ENCODE assay signal across 8 cellular contexts in the genomic region with DNA sequence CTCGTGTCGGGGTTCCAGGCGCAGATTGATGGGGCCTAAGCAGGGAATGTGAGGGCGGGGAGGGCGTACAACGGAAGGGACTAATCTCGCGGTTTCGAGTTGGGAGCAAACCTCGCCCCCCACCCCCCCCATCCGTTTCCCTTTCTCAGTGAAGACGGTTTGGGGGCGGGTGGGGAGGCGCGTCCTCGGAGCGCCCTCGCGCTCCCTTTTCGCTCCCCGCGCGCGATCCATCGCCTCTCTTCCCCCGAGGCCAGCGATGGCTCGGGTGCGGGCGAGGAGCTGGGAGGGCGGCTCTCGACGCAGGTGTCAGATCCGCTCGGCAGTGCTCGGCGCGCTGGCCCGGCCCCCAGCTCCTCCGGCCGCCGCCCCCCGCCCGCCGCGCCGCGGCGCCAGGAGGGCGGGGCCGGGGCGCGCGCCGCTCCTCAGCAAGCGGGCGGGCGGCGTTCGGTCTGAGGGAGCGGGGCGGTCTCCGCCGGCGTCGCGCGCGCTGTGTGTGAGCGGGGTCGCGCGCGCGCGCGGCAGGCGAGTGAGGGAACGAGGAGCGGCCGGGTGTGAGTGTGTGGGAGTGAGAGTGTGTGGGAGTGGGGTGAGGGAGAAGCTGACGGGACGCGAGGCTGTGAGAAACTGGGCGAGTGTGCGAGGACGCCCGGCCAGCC. TPM values are rescaled to one million over a fixed set of nuclear protein-coding genes. Genes with fewer than 3 reads are reported as not detected.
DNase-seq lines count a peak whose midpoint lies in the region; ATAC-seq and TF ChIP-seq lines count a peak whose summit lies in the region.

Gene RIMKLB, plus strand, starts transcription at position 516 of the 656 bp plus-strand sequence. CDS start 15,876 bp downstream, outside the sequence.

- peak; percentile 79 for ATAC-seq in PC-3
- ATAC-seq in activated T-helper 17 cell treated with anti-CD3 and anti-CD28 coated beads, Interleukin-2, amount 50 U/mL, for 72 hours (replicated peaks): peak; percentile 89
- ATAC-seq in naive thymus-derived CD8-positive, alpha-beta T cell: peak; percentile 77 to 79
- ATAC-seq in stimulated activated effector memory CD8-positive, alpha-beta T cell treated with anti-CD3 and anti-CD28 coated beads, Interleukin-12 subunit alpha, Interleukin-12 subunit beta, amount 100 ng/mL, for 72 hours: peak; percentile 93

- intact Hi-C loops in CD4-positive, alpha-beta memory T cell (cut with micrococcal nuclease): loop anchor here (1.0 to 2.0 kb wide), 3 partner anchors 53 to 251 kb away; partner anchors contain the start of genes M6PR and PHC1
- intact Hi-C loops in PC-3 (cut with micrococcal nuclease): no loop called here

- H3F3A ChIP-seq in PC-3 (ENCODE audit: low read length, unreplicated experiment): no peaks in the 10 kb centered on the region

- no peaks in the 10 kb centered on the region for H3K9me3 ChIP-seq in CD4-positive, alpha-beta memory T cell (ENCODE audit: control insufficient read depth in 1 of 2, low read length in 2 of 2)
- H3K9me3 ChIP-seq in HUES48 (ENCODE audit: control insufficient read depth, insufficient read depth, low read length) (no peaks in the 10 kb centered on the region), PC-3 (ENCODE audit: low read length) (no peaks in the 10 kb centered on the region)

- peak; percentile 69 to 77 (median 75) for DNase-seq in CD4-positive, alpha-beta memory T cell
- DNase-seq in GM20000 (ENCODE audit: low spot score) (peak; percentile 95), PC-3 (peak; percentile 11), fibroblast of mammary gland (ENCODE audit: low read depth) (peak; percentile 57)
- peak; percentile 65 to 89 (median 74) for DNase-seq in naive thymus-derived CD8-positive, alpha-beta T cell
- peak; percentile 48 to 75 for DNase-seq in stimulated activated effector memory CD8-positive, alpha-beta T cell treated with anti-CD3 and anti-CD28 coated beads, Interleukin-12 subunit alpha, Interleukin-12 subunit beta, amount 100 ng/mL, for 72 hours (ENCODE audit: low spot score in 2 of 2)

- H4K20me1 ChIP-seq in PC-3 (ENCODE audit: low read length): no peaks in the 10 kb centered on the region

- no peaks in the 10 kb centered on the region for H3K79me2 ChIP-seq in PC-3 (ENCODE audit: low read length)

- peak within 1 kb of the TSS; percentile 90 to 96 (median 92) for H3K4me3 Mint-ChIP-seq in CD4-positive, alpha-beta memory T cell
- H3K4me3 Mint-ChIP-seq in activated T-helper 17 cell treated with anti-CD3 and anti-CD28 coated beads, Interleukin-2, amount 50 U/mL, for 72 hours: peak within 1 kb of the TSS; percentile 92
- H3K4me3 Mint-ChIP-seq in naive thymus-derived CD8-positive, alpha-beta T cell: peak within 1 kb of the TSS; percentile 89 to 96 (median 94)
- peak within 1 kb of the TSS; percentile 81 for H3K4me3 Mint-ChIP-seq in stimulated activated effector memory CD8-positive, alpha-beta T cell treated with anti-CD3 and anti-CD28 coated beads, Interleukin-12 subunit alpha, Interleukin-12 subunit beta, amount 100 ng/mL, for 72 hours

- H3K4me2 ChIP-seq in PC-3 (ENCODE audit: low read length): peak within 1 kb of the TSS; percentile 80

- CTCF ChIA-PET in CD4-positive, alpha-beta memory T cell (lab: Charles Lee; ENCODE audit: partially characterized antibody): interaction anchor here (1.2 kb wide), 1 partner anchor 16 kb away, joined by 3 read pairs; no protein-coding TSS in a partner anchor
- CTCF ChIA-PET in PC-3 (lab: Charles Lee): no interaction called here

- peak within 1 kb of the TSS; percentile 59 for H3K27ac ChIP-seq in CD4-positive, alpha-beta memory T cell (ENCODE audit: low read depth, low read length)
- H3K27ac ChIP-seq in HUES48 (ENCODE audit: low read depth, low read length): peak within 1 kb of the TSS; percentile 97
- H3K27ac ChIP-seq in PC-3 (ENCODE audit: low read length): no peak within 1 kb of the TSS

- peaks cover 4 to 15% of the 10 kb centered on the region in 2 donors for H3K36me3 Mint-ChIP-seq in CD4-positive, alpha-beta memory T cell
- H3K36me3 Mint-ChIP-seq in activated T-helper 17 cell treated with anti-CD3 and anti-CD28 coated beads, Interleukin-2, amount 50 U/mL, for 72 hours (ENCODE audit: low read depth): no peaks in the 10 kb centered on the region
- H3K36me3 Mint-ChIP-seq in naive thymus-derived CD8-positive, alpha-beta T cell: no peaks in the 10 kb centered on the region
- H3K36me3 Mint-ChIP-seq in stimulated activated effector memory CD8-positive, alpha-beta T cell treated with anti-CD3 and anti-CD28 coated beads, Interleukin-12 subunit alpha, Interleukin-12 subunit beta, amount 100 ng/mL, for 72 hours: peaks cover 6% of the 10 kb centered on the region

- H3K4me1 Mint-ChIP-seq in CD4-positive, alpha-beta memory T cell: peaks cover 19 to 29% (median 22%) of the 10 kb centered on the region in 4 donors
- H3K4me1 Mint-ChIP-seq in activated T-helper 17 cell treated with anti-CD3 and anti-CD28 coated beads, Interleukin-2, amount 50 U/mL, for 72 hours: peaks cover 10% of the 10 kb centered on the region
- peaks cover 17 to 41% (median 36%) of the 10 kb centered on the region in 4 donors for H3K4me1 Mint-ChIP-seq in naive thymus-derived CD8-positive, alpha-beta T cell
- peaks cover 19% of the 10 kb centered on the region for H3K4me1 Mint-ChIP-seq in stimulated activated effector memory CD8-positive, alpha-beta T cell treated with anti-CD3 and anti-CD28 coated beads, Interleukin-12 subunit alpha, Interleukin-12 subunit beta, amount 100 ng/mL, for 72 hours

- H3K27me3 ChIP-seq in CD4-positive, alpha-beta memory T cell (ENCODE audit: insufficient read depth, low read length): no peaks in the 10 kb centered on the region
- no peaks in the 10 kb centered on the region for H3K27me3 ChIP-seq in HUES48 (ENCODE audit: control insufficient read depth, insufficient read depth, low read length)
- H3K27me3 ChIP-seq in PC-3 (ENCODE audit: low read length): peaks cover 39% of the 10 kb centered on the region

- H3K9me2 ChIP-seq in PC-3 (replicated peaks; ENCODE audit: low read length): no peaks in the 10 kb centered on the region

- H3K9ac ChIP-seq in HUES48 (ENCODE audit: low read depth, low read length): peak within 1 kb of the TSS; percentile 91
- no peak within 1 kb of the TSS for H3K9ac ChIP-seq in PC-3 (ENCODE audit: low read length)

- H3K27ac Mint-ChIP-seq in CD4-positive, alpha-beta memory T cell: peak within 1 kb of the TSS; percentile 87 to 97 (median 91)
- peak within 1 kb of the TSS; percentile 87 for H3K27ac Mint-ChIP-seq in activated T-helper 17 cell treated with anti-CD3 and anti-CD28 coated beads, Interleukin-2, amount 50 U/mL, for 72 hours
- peak within 1 kb of the TSS; percentile 84 to 97 (median 92) for H3K27ac Mint-ChIP-seq in naive thymus-derived CD8-positive, alpha-beta T cell
- H3K27ac Mint-ChIP-seq in stimulated activated effector memory CD8-positive, alpha-beta T cell treated with anti-CD3 and anti-CD28 coated beads, Interleukin-12 subunit alpha, Interleukin-12 subunit beta, amount 100 ng/mL, for 72 hours: peak within 1 kb of the TSS; percentile 29

- peak within 1 kb of the TSS; percentile 72 for H2AFZ ChIP-seq in PC-3 (ENCODE audit: low read length)

- H3K4me1 ChIP-seq in CD4-positive, alpha-beta memory T cell (ENCODE audit: insufficient read depth, low read length): peaks cover 18% of the 10 kb centered on the region
- H3K4me1 ChIP-seq in HUES48 (ENCODE audit: control insufficient read depth, insufficient read depth, low read length) (peaks cover 34% of the 10 kb centered on the region), PC-3 (ENCODE audit: insufficient read depth, low read length) (no peaks in the 10 kb centered on the region; the same call in 1 of the 2 replicates)

- POLR2A ChIA-PET in CD4-positive, alpha-beta memory T cell (lab: Charles Lee; ENCODE audit: partially characterized antibody): interaction anchor here (1.0 to 3.8 kb wide), 7 partner anchors 10 to 327 kb away, joined by 3 to 15 read pairs (median 5); partner anchors contain the start of gene M6PR
- POLR2A ChIA-PET in PC-3 (lab: Charles Lee; ENCODE audit: unreplicated experiment): no interaction called here
- POLR2A ChIA-PET in naive thymus-derived CD8-positive, alpha-beta T cell (lab: Charles Lee): interaction anchor here (0.9 to 1.0 kb wide), 3 partner anchors 9 to 345 kb away, joined by 3 to 5 read pairs (median 4); partner anchors contain the start of gene M6PR

- BruUV-seq in PC-3 (replicated peaks; lab: Mats Ljungman, UMichigan): no TSS peak

- H3K27me3 Mint-ChIP-seq in CD4-positive, alpha-beta memory T cell: no peaks in the 10 kb centered on the region
- peaks cover 3% of the 10 kb centered on the region for H3K27me3 Mint-ChIP-seq in activated T-helper 17 cell treated with anti-CD3 and anti-CD28 coated beads, Interleukin-2, amount 50 U/mL, for 72 hours
- no peaks in the 10 kb centered on the region for H3K27me3 Mint-ChIP-seq in naive thymus-derived CD8-positive, alpha-beta T cell

- TF ChIP-seq CTCF in GM20000 (IDR thresholded peaks at IDR 0.05; ENCODE audit: extremely low read depth, missing control alignments) (no peak), PC-3 (conservative IDR thresholded peaks at IDR 0.05; ENCODE audit: low read depth, low read length) (no peak), fibroblast of mammary gland (conservative IDR thresholded peaks at IDR 0.05; ENCODE audit: control insufficient read depth, insufficient read depth, low read depth, low read length) (no peak)

- H3K36me3 ChIP-seq in CD4-positive, alpha-beta memory T cell (ENCODE audit: insufficient read depth, low read length): no peaks in the 10 kb centered on the region
- H3K36me3 ChIP-seq in HUES48 (ENCODE audit: control insufficient read depth, insufficient read depth, low read length) (peaks cover 16% of the 10 kb centered on the region), PC-3 (ENCODE audit: low read depth, low read length) (no peaks in the 10 kb centered on the region)

- peaks cover 0 to 2% (median 0%) of the 10 kb centered on the region in 8 donors for H3K9me3 Mint-ChIP-seq in CD4-positive, alpha-beta memory T cell
- no peaks in the 10 kb centered on the region for H3K9me3 Mint-ChIP-seq in activated T-helper 17 cell treated with anti-CD3 and anti-CD28 coated beads, Interleukin-2, amount 50 U/mL, for 72 hours
- peaks cover 0 to 2% (median 0%) of the 10 kb centered on the region in 9 donors for H3K9me3 Mint-ChIP-seq in naive thymus-derived CD8-positive, alpha-beta T cell
- H3K9me3 Mint-ChIP-seq in stimulated activated effector memory CD8-positive, alpha-beta T cell treated with anti-CD3 and anti-CD28 coated beads, Interleukin-12 subunit alpha, Interleukin-12 subunit beta, amount 100 ng/mL, for 72 hours: no peaks in the 10 kb centered on the region

- peak within 1 kb of the TSS; percentile 38 to 74 for H3K4me3 ChIP-seq in CD4-positive, alpha-beta memory T cell (ENCODE audit: low read length in 2 of 2)
- peak within 1 kb of the TSS; percentile 96 for H3K4me3 ChIP-seq in HUES48 (ENCODE audit: low read depth, low read length)
- peak within 1 kb of the TSS; percentile 60 for H3K4me3 ChIP-seq in PC-3 (ENCODE audit: low read length)
- peak within 1 kb of the TSS; percentile 76 for H3K4me3 ChIP-seq in fibroblast of mammary gland (ENCODE audit: control insufficient read depth, low read depth, low read length)

RNA-seq across cellular contexts. Expression of gene RIMKLB, which starts in this region (rescaled TPM):
- total RNA-seq in CD4-positive, alpha-beta memory T cell: 10 to 100 TPM; 23.0 to 27.3 TPM
- polyA plus RNA-seq in CD4-positive, alpha-beta memory T cell: 1 to 10 TPM; 2.9 to 4.7 TPM
- total RNA-seq in PC-3 (2014; rRNA removed): 1.3 and 4.9 TPM in 2 replicates
- 1 to 10 TPM in 1 of 2 donors, under 1 TPM in 1; 0.95 to 1.4 TPM for total RNA-seq in activated T-helper 17 cell treated with anti-CD3 and anti-CD28 coated beads, Interleukin-2, amount 50 U/mL, for 72 hours
- 10 to 100 TPM; 29.8 to 33.1 TPM for total RNA-seq in naive thymus-derived CD8-positive, alpha-beta T cell
- polyA plus RNA-seq in naive thymus-derived CD8-positive, alpha-beta T cell: 1 to 10 TPM; 1.9 to 4.5 (median 4.0) TPM

Comparison
In these comparisons a context has a peak if more than half of its experiments do, and no peak if none do; other contexts are left out.
1. DNase-seq: peak in every context shown above with its lines; median percentile 95 in GM20000; 75 in CD4-positive, alpha-beta memory T cell; 74 in naive thymus-derived CD8-positive, alpha-beta T cell; 62 in stimulated activated effector memory CD8-positive, alpha-beta T cell treated with anti-CD3 and anti-CD28 coated beads, Interleukin-12 subunit alpha, Interleukin-12 subunit beta, amount 100 ng/mL, for 72 hours; 57 in fibroblast of mammary gland; 11 in PC-3.
2. H3K27ac Mint-ChIP-seq: peak in every context shown above with its lines; median percentile 92 in naive thymus-derived CD8-positive, alpha-beta T cell; 91 in CD4-positive, alpha-beta memory T cell; 87 in activated T-helper 17 cell treated with anti-CD3 and anti-CD28 coated beads, Interleukin-2, amount 50 U/mL, for 72 hours; 29 in stimulated activated effector memory CD8-positive, alpha-beta T cell treated with anti-CD3 and anti-CD28 coated beads, Interleukin-12 subunit alpha, Interleukin-12 subunit beta, amount 100 ng/mL, for 72 hours.